Comparison of ENCODE assay signal across 28 cellular contexts in genomic region chr14:55955175-55955574, GRCh38.
"Had no signal": no experiment of that assay in that cellular context is flagged by ENCODE, and none has a peak within 500 bp of the region (broad histone marks: within the 10 kb centered on the region; RNA-seq: fewer than 3 reads in every experiment).

No MANE protein-coding gene starts in this region.

- H3K4me3 ChIP-seq: ascending aorta, breast epithelium, cardiac muscle cell, colonic mucosa had no signal

- H3K9me3 ChIP-seq: ascending aorta, breast epithelium, colonic mucosa had no signal

- H3K27me3 ChIP-seq: ascending aorta, breast epithelium, colonic mucosa had no signal

- ATAC-seq: activated CD4-positive, alpha-beta T cell treated with anti-CD3 and anti-CD28 coated beads for 36 hours; activated naive CD4-positive, alpha-beta T cell treated with anti-CD3 and anti-CD28 coated beads, Interleukin-2, amount 50 U/mL, for 72 hours; activated T-cell treated with anti-CD3 and anti-CD28 coated beads, Interleukin-2, amount 50 U/mL, for 72 hours had no signal

- FAIRE-seq: endometrium, endothelial cell of umbilical vein, frontal cortex had no signal

- H3K36me3 ChIP-seq: ascending aorta, breast epithelium, cardiac muscle cell, colonic mucosa had no signal

- H3K4me1 ChIP-seq: ascending aorta, breast epithelium, colonic mucosa had no signal

- H3K27ac ChIP-seq: ascending aorta, breast epithelium, cardiac muscle cell, colonic mucosa, epithelial cell of prostate had no signal

- DNase-seq: activated CD4-positive, alpha-beta memory T cell treated with anti-CD3 and anti-CD28 coated beads, Interleukin-2, amount 10 ng/mL, durations not matched to agents 7 days and 5 days; activated CD4-positive, alpha-beta T cell treated with anti-CD3 and anti-CD28 coated beads for 36 hours; activated CD4-positive, alpha-beta T cell treated with anti-CD3 and anti-CD28 coated beads, Interleukin-2, amount 10 ng/mL, durations not matched to agents 24 days and 14 days; activated CD4-positive, CD25-positive, alpha-beta regulatory T cell; activated CD4-positive, CD25-positive, alpha-beta regulatory T cell treated with anti-CD3 and anti-CD28 coated beads, Interleukin-2, amount 50 U/mL, for 72 hours; activated CD8-positive, alpha-beta memory T cell treated with anti-CD3 and anti-CD28 coated beads, Interleukin-2, amount 50 U/mL, for 48 hours; activated gamma-delta T cell; activated naive CD4-positive, alpha-beta T cell; activated naive CD4-positive, alpha-beta T cell treated with anti-CD3 and anti-CD28 coated beads, Interleukin-2, amount 10 ng/mL, durations not matched to agents 7 days and 5 days; activated naive CD8-positive, alpha-beta T cell treated with anti-CD3 and anti-CD28 coated beads, Interleukin-2, amount 10 ng/mL, durations not matched to agents 7 days and 5 days; activated T-cell treated with anti-CD3 and anti-CD28 coated beads for 4 hours; activated T-cell treated with anti-CD3 and anti-CD28 coated beads, Interleukin-2, amount 50 U/mL, for 24 hours; activated T-cell treated with anti-CD3 and anti-CD28 coated beads, Interleukin-2, amount 50 U/mL, for 72 hours; central memory CD4-positive, alpha-beta T cell; cerebellar nuclear complex; colonic mucosa; effector CD8-positive, alpha-beta T cell; foreskin fibroblast; head of caudate nucleus; T-helper 2 cell had no signal
